1 cellular context compared by ENCODE assay signal in the genomic region with DNA sequence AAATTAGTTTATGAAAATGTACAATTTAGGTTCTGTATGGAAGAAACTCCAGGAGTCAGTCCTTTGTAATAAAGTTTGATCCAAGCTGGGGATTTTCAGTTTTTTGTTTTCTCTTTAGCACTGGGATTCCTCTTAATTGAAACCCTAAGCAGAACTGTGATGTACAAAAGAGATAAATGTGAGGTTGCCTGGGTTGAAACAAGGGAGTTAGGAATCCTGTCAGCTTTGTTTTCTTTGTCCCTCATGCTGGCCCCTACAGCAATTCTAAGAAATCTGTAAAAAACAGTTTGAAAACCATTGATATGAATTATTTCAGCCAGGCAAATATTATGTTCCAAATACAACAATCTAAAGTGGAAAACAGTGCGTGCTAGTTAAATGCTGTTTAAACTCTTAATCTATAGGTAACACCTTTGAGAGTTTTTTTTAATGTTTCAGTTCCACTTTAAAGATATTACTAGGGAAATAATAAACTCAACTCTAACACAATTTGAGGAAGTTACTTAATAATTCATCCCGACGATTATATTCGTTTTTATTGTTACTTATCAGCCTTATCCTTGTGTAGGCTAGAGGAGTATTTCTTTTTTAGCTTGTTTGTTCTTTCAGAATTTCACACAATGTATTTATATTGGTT.
TF ChIP-seq lines count a peak whose summit lies in the region.

No MANE protein-coding gene starts in this region.

TF ChIP-seq in SK-N-SH treated with all-trans-retinoic acid at 6 μM for 48 hours, 23 proteins besides CTCF, POLR2A, EP300 and RAD21 (continued from another document):
- TF ChIP-seq, protein P1, sequence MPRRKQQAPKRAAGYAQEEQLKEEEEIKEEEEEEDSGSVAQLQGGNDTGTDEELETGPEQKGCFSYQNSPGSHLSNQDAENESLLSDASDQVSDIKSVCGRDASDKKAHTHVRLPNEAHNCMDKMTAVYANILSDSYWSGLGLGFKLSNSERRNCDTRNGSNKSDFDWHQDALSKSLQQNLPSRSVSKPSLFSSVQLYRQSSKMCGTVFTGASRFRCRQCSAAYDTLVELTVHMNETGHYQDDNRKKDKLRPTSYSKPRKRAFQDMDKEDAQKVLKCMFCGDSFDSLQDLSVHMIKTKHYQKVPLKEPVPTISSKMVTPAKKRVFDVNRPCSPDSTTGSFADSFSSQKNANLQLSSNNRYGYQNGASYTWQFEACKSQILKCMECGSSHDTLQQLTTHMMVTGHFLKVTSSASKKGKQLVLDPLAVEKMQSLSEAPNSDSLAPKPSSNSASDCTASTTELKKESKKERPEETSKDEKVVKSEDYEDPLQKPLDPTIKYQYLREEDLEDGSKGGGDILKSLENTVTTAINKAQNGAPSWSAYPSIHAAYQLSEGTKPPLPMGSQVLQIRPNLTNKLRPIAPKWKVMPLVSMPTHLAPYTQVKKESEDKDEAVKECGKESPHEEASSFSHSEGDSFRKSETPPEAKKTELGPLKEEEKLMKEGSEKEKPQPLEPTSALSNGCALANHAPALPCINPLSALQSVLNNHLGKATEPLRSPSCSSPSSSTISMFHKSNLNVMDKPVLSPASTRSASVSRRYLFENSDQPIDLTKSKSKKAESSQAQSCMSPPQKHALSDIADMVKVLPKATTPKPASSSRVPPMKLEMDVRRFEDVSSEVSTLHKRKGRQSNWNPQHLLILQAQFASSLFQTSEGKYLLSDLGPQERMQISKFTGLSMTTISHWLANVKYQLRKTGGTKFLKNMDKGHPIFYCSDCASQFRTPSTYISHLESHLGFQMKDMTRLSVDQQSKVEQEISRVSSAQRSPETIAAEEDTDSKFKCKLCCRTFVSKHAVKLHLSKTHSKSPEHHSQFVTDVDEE (CRISPR knock-in tag; IDR thresholded peaks at IDR 0.05), result no peak
- TF ChIP-seq ISL1 (CRISPR knock-in tag; IDR thresholded peaks at IDR 0.05), result no peak
- no peak for TF ChIP-seq ESRRG (CRISPR knock-in tag; IDR thresholded peaks at IDR 0.05)
- TF ChIP-seq ZFP30 (CRISPR knock-in tag; IDR thresholded peaks at IDR 0.05), result no peak
- no peak for TF ChIP-seq RARB (CRISPR knock-in tag; IDR thresholded peaks at IDR 0.05)
- no peak for TF ChIP-seq SNAI2 (CRISPR knock-in tag; IDR thresholded peaks at IDR 0.05)
- no peak for TF ChIP-seq ZNF565 (CRISPR knock-in tag; conservative IDR thresholded peaks at IDR 0.05; ENCODE audit: low read depth)
- no peak for TF ChIP-seq OSR1 (CRISPR knock-in tag; IDR thresholded peaks at IDR 0.05)
- no peak for TF ChIP-seq ZFP3 (CRISPR knock-in tag; IDR thresholded peaks at IDR 0.05)
- TF ChIP-seq, protein P2, sequence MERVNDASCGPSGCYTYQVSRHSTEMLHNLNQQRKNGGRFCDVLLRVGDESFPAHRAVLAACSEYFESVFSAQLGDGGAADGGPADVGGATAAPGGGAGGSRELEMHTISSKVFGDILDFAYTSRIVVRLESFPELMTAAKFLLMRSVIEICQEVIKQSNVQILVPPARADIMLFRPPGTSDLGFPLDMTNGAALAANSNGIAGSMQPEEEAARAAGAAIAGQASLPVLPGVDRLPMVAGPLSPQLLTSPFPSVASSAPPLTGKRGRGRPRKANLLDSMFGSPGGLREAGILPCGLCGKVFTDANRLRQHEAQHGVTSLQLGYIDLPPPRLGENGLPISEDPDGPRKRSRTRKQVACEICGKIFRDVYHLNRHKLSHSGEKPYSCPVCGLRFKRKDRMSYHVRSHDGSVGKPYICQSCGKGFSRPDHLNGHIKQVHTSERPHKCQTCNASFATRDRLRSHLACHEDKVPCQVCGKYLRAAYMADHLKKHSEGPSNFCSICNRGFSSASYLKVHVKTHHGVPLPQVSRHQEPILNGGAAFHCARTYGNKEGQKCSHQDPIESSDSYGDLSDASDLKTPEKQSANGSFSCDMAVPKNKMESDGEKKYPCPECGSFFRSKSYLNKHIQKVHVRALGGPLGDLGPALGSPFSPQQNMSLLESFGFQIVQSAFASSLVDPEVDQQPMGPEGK (CRISPR knock-in tag; IDR thresholded peaks at IDR 0.05; ENCODE audit: borderline replicate concordance), result no peak
- TF ChIP-seq, protein P3, sequence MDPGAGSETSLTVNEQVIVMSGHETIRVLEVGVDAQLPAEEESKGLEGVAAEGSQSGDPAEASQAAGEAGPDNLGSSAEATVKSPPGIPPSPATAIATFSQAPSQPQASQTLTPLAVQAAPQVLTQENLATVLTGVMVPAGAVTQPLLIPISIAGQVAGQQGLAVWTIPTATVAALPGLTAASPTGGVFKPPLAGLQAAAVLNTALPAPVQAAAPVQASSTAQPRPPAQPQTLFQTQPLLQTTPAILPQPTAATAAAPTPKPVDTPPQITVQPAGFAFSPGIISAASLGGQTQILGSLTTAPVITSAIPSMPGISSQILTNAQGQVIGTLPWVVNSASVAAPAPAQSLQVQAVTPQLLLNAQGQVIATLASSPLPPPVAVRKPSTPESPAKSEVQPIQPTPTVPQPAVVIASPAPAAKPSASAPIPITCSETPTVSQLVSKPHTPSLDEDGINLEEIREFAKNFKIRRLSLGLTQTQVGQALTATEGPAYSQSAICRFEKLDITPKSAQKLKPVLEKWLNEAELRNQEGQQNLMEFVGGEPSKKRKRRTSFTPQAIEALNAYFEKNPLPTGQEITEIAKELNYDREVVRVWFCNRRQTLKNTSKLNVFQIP (CRISPR knock-in tag; IDR thresholded peaks at IDR 0.05; ENCODE audit: borderline replicate concordance, low read depth), result no peak
- TF ChIP-seq TOX (CRISPR knock-in tag; IDR thresholded peaks at IDR 0.05; ENCODE audit: borderline replicate concordance), result no peak
- TF ChIP-seq, protein P4, sequence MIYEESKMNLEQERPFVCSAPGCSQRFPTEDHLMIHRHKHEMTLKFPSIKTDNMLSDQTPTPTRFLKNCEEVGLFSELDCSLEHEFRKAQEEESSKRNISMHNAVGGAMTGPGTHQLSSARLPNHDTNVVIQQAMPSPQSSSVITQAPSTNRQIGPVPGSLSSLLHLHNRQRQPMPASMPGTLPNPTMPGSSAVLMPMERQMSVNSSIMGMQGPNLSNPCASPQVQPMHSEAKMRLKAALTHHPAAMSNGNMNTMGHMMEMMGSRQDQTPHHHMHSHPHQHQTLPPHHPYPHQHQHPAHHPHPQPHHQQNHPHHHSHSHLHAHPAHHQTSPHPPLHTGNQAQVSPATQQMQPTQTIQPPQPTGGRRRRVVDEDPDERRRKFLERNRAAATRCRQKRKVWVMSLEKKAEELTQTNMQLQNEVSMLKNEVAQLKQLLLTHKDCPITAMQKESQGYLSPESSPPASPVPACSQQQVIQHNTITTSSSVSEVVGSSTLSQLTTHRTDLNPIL (CRISPR knock-in tag; IDR thresholded peaks at IDR 0.05; ENCODE audit: low read depth), result no peak
- TF ChIP-seq, protein P5, sequence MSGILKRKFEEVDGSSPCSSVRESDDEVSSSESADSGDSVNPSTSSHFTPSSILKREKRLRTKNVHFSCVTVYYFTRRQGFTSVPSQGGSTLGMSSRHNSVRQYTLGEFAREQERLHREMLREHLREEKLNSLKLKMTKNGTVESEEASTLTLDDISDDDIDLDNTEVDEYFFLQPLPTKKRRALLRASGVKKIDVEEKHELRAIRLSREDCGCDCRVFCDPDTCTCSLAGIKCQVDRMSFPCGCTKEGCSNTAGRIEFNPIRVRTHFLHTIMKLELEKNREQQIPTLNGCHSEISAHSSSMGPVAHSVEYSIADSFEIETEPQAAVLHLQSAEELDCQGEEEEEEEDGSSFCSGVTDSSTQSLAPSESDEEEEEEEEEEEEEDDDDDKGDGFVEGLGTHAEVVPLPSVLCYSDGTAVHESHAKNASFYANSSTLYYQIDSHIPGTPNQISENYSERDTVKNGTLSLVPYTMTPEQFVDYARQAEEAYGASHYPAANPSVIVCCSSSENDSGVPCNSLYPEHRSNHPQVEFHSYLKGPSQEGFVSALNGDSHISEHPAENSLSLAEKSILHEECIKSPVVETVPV (CRISPR knock-in tag; IDR thresholded peaks at IDR 0.05), result no peak
- TF ChIP-seq ZC3H10 (CRISPR knock-in tag; IDR thresholded peaks at IDR 0.05), result no peak
- no peak for TF ChIP-seq GLIS3 (CRISPR knock-in tag; IDR thresholded peaks at IDR 0.05)
